In the genomic region with DNA sequence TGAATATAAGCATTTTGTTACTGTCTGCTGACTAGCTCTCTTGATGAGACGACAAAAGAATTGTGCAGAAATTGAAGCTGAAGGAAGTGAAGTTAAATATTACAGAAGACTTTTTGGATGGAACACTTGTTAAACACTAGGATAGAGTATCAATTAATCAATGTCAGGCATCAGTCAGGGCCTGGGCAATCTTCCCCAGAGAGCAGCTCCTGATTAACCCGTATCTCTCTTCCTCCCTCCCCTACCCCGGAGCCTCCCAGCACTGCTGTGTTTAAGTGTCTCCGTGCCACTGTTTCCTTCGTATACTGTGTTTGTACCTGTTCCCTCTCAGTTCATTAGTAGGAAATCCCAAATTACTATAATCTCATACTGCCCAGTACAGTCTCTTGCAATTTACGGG, we compare ENCODE assay signal across 1 cellular context.
TF ChIP-seq lines count a peak whose summit lies in the region.

No MANE protein-coding gene starts in this region.

TF ChIP-seq in SK-N-SH, 30 proteins besides CTCF, POLR2A, EP300 and RAD21 (continued from another document):
- TF ChIP-seq, protein P1, sequence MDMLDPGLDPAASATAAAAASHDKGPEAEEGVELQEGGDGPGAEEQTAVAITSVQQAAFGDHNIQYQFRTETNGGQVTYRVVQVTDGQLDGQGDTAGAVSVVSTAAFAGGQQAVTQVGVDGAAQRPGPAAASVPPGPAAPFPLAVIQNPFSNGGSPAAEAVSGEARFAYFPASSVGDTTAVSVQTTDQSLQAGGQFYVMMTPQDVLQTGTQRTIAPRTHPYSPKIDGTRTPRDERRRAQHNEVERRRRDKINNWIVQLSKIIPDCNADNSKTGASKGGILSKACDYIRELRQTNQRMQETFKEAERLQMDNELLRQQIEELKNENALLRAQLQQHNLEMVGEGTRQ (IDR thresholded peaks at IDR 0.05; ENCODE audit: borderline replicate concordance, low read depth, low read length): no peak
- TF ChIP-seq, protein P2, sequence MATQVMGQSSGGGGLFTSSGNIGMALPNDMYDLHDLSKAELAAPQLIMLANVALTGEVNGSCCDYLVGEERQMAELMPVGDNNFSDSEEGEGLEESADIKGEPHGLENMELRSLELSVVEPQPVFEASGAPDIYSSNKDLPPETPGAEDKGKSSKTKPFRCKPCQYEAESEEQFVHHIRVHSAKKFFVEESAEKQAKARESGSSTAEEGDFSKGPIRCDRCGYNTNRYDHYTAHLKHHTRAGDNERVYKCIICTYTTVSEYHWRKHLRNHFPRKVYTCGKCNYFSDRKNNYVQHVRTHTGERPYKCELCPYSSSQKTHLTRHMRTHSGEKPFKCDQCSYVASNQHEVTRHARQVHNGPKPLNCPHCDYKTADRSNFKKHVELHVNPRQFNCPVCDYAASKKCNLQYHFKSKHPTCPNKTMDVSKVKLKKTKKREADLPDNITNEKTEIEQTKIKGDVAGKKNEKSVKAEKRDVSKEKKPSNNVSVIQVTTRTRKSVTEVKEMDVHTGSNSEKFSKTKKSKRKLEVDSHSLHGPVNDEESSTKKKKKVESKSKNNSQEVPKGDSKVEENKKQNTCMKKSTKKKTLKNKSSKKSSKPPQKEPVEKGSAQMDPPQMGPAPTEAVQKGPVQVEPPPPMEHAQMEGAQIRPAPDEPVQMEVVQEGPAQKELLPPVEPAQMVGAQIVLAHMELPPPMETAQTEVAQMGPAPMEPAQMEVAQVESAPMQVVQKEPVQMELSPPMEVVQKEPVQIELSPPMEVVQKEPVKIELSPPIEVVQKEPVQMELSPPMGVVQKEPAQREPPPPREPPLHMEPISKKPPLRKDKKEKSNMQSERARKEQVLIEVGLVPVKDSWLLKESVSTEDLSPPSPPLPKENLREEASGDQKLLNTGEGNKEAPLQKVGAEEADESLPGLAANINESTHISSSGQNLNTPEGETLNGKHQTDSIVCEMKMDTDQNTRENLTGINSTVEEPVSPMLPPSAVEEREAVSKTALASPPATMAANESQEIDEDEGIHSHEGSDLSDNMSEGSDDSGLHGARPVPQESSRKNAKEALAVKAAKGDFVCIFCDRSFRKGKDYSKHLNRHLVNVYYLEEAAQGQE (IDR thresholded peaks at IDR 0.05; ENCODE audit: low read depth, low read length): no peak
- TF ChIP-seq MEF2A (IDR thresholded peaks at IDR 0.05; ENCODE audit: borderline replicate concordance, low read depth) (no peak), SIN3A (IDR thresholded peaks at IDR 0.05; ENCODE audit: borderline replicate concordance, low read depth, low read length) (no peak), CHD2 (IDR thresholded peaks at IDR 0.05; ENCODE audit: low read length, partially characterized antibody) (no peak), NFIC (IDR thresholded peaks at IDR 0.05; ENCODE audit: borderline replicate concordance) (no peak), GABPA (IDR thresholded peaks at IDR 0.05; ENCODE audit: low read depth) (no peak), SMC3 (IDR thresholded peaks at IDR 0.05; ENCODE audit: low read depth, low read length) (no peak), ELF1 (IDR thresholded peaks at IDR 0.05) (no peak), RXRA (IDR thresholded peaks at IDR 0.05; ENCODE audit: borderline replicate concordance, low read depth) (no peak)
- TF ChIP-seq, protein P3, sequence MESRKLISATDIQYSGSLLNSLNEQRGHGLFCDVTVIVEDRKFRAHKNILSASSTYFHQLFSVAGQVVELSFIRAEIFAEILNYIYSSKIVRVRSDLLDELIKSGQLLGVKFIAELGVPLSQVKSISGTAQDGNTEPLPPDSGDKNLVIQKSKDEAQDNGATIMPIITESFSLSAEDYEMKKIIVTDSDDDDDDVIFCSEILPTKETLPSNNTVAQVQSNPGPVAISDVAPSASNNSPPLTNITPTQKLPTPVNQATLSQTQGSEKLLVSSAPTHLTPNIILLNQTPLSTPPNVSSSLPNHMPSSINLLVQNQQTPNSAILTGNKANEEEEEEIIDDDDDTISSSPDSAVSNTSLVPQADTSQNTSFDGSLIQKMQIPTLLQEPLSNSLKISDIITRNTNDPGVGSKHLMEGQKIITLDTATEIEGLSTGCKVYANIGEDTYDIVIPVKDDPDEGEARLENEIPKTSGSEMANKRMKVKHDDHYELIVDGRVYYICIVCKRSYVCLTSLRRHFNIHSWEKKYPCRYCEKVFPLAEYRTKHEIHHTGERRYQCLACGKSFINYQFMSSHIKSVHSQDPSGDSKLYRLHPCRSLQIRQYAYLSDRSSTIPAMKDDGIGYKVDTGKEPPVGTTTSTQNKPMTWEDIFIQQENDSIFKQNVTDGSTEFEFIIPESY (IDR thresholded peaks at IDR 0.05; ENCODE audit: borderline replicate concordance, low read depth): no peak
- TF ChIP-seq, protein P4, sequence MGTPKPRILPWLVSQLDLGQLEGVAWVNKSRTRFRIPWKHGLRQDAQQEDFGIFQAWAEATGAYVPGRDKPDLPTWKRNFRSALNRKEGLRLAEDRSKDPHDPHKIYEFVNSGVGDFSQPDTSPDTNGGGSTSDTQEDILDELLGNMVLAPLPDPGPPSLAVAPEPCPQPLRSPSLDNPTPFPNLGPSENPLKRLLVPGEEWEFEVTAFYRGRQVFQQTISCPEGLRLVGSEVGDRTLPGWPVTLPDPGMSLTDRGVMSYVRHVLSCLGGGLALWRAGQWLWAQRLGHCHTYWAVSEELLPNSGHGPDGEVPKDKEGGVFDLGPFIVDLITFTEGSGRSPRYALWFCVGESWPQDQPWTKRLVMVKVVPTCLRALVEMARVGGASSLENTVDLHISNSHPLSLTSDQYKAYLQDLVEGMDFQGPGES (IDR thresholded peaks at IDR 0.05; ENCODE audit: low read depth, low read length): no peak
